ENCODE assay signal across 11 cellular contexts in the genomic region with DNA sequence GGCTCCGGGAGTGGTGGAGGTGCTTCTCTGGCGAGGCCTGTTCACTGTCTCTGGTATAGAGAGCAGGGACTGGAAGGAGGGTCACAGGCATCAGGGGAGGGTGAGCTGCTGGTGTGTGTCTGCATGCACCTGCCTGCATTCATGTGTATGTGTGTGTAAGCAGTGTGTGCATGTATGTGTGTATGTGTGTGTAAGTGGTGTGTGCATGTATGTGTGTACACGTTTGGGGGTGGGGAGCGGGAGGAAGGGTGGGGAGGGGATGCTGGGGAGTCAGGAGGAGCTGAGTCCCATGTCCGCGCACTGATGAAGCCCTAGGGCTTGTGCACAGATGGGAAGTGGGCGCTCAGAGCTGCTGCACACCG. TPM values are rescaled to one million over a fixed set of nuclear protein-coding genes. Genes with fewer than 3 reads are reported as not detected.
"Had no signal": no experiment of that assay in that cellular context is flagged by ENCODE, and none has a peak within 500 bp of the region (broad histone marks: within the 10 kb centered on the region; RNA-seq: fewer than 3 reads in every experiment).

No MANE protein-coding gene starts in this region.

- H3K9me3 ChIP-seq: body of pancreas had no signal

- ATAC-seq: activated T-helper 17 cell treated with anti-CD3 and anti-CD28 coated beads, Interleukin-2, amount 50 U/mL, for 72 hours had no signal

- DNase-seq: activated B cell treated with CpG ODN at 0.5 μM for 24 hours; activated CD4-positive, alpha-beta T cell treated with anti-CD3 and anti-CD28 coated beads, Interleukin-2, amount 10 ng/mL, durations not matched to agents 7 days and 5 days; activated naive CD4-positive, alpha-beta T cell treated with anti-CD3 and anti-CD28 coated beads, Interleukin-2, amount 10 ng/mL, durations not matched to agents 7 days and 5 days; activated T-cell treated with anti-CD3 and anti-CD28 coated beads for 4 hours; endodermal cell; glutamatergic neuron; naive B cell; stimulated activated naive CD4-positive, alpha-beta T cell had no signal

- H3K4me3 ChIP-seq: body of pancreas had no signal

- H3K27ac ChIP-seq: body of pancreas had no signal

- H3K4me1 ChIP-seq: body of pancreas had no signal

- H3K27me3 ChIP-seq: body of pancreas had no signal

RNA-seq across cellular contexts. Expression of a gene that starts 49.0 kb away (rescaled TPM):
- total RNA-seq: activated B cell treated with CpG ODN at 0.5 μM for 24 hours; activated CD4-positive, alpha-beta T cell treated with anti-CD3 and anti-CD28 coated beads, Interleukin-2, amount 10 ng/mL, durations not matched to agents 7 days and 5 days; T-helper 1 cell treated with Interleukin-12 subunit alpha and Interleukin-12 subunit beta and Interleukin-4 antibody, amounts not matched to agents 30 ng/mL and 1 ng/mL, for 36 hours had no signal
